ENCODE assay signal across 2 cellular contexts in the genomic region with DNA sequence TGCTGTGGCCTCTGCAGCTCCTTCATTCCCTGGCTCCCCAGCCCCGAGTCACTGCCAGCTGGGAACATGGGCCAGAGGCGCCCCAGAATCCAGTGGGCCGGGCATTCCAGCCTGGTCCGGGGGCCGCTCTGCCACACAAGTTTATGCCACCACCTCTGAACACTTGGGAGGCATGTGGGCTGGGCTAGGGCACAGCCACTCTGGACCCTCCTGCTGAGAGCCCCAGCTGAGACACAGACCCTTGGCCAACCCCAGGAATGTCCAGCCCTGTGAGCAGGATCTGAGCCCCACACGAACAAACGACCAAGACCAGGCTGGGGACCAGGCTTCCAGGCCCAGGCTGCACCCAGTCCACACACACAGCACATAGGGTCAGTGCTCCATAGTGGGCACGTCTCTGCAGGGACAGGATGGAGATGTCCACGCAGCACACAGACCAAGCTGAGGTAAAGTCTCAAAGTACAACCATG.
TF ChIP-seq lines count a peak whose summit lies in the region.

No MANE protein-coding gene starts in this region.

TF ChIP-seq in SK-N-SH treated with all-trans-retinoic acid at 6 μM for 48 hours, 23 proteins besides CTCF, POLR2A, EP300 and RAD21 (continued from another document):
- no peak for TF ChIP-seq TCF4 (CRISPR knock-in tag; IDR thresholded peaks at IDR 0.05; ENCODE audit: borderline replicate concordance)
TF ChIP-seq in SK-N-SH treated with all-trans-retinoic acid at 6 μM for 48 hours: peak in this region for 0.

TF ChIP-seq in SK-N-SH, 30 proteins besides CTCF, POLR2A, EP300 and RAD21 (continued from another document):
- TF ChIP-seq YY1 (IDR thresholded peaks at IDR 0.05; ENCODE audit: low read depth) (no peak), TEAD4 (IDR thresholded peaks at IDR 0.05; ENCODE audit: borderline replicate concordance, insufficient read depth) (no peak), ELF1 (IDR thresholded peaks at IDR 0.05) (no peak), SIN3A (IDR thresholded peaks at IDR 0.05; ENCODE audit: borderline replicate concordance, low read depth, low read length) (no peak), MXI1 (IDR thresholded peaks at IDR 0.05; ENCODE audit: low read depth, low read length) (no peak)
- TF ChIP-seq, protein P1, sequence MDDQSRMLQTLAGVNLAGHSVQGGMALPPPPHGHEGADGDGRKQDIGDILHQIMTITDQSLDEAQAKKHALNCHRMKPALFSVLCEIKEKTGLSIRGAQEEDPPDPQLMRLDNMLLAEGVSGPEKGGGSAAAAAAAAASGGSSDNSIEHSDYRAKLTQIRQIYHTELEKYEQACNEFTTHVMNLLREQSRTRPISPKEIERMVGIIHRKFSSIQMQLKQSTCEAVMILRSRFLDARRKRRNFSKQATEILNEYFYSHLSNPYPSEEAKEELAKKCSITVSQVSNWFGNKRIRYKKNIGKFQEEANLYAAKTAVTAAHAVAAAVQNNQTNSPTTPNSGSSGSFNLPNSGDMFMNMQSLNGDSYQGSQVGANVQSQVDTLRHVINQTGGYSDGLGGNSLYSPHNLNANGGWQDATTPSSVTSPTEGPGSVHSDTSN (IDR thresholded peaks at IDR 0.05) = no peak
TF ChIP-seq in SK-N-SH: peak in this region for 0.
